Comparison of ENCODE assay signal across 9 cellular contexts in genomic region chr6:89413006-89413400, GRCh38. TPM values are rescaled to one million over a fixed set of nuclear protein-coding genes. Genes with fewer than 3 reads are reported as not detected.
DNase-seq lines count a peak whose midpoint lies in the region; FAIRE-seq and TF ChIP-seq lines count a peak whose summit lies in the region.
"Had no signal": no experiment of that assay in that cellular context is flagged by ENCODE, and none has a peak within 500 bp of the region (broad histone marks: within the 10 kb centered on the region; RNA-seq: fewer than 3 reads in every experiment).

No MANE protein-coding gene starts in this region.

- H3K9me3 ChIP-seq in A673 (ENCODE audit: low read depth, low read length, poor library complexity, severe bottlenecking) = no peaks in the 10 kb centered on the region
- H3K9me3 ChIP-seq in H9 (ENCODE audit: control insufficient read depth, low read depth, low read length) = no peaks in the 10 kb centered on the region
- H3K9me3 ChIP-seq in muscle layer of duodenum (ENCODE audit: control insufficient read depth in 1 of 2, low read length in 2 of 2) = no peaks in the 10 kb centered on the region

- H3K4me1 Mint-ChIP-seq in H9 = peaks cover 29% of the 10 kb centered on the region in 2 experiments

- no peak for DNase-seq in A673 (ENCODE audit: low spot score)
- DNase-seq in H9 = no peak
- peak; percentile 23 to 25 for DNase-seq in T47D (ENCODE audit: low read depth in 1 of 2, low spot score in 1 of 2)
- DNase-seq in GM19239 (ENCODE audit: insufficient read length, low spot score) = no peak
- no peak for DNase-seq in AG20443 (ENCODE audit: low spot score)
- DNase-seq in NOMO-1 treated with dmso at 0.1 percent for 144 hours (lab: John Stamatoyannopoulos, UW; ENCODE audit: unreplicated experiment) = no peak
- no peak for DNase-seq in erythroblast (lab: John Stamatoyannopoulos, UW)
- DNase-seq: NCI-H187 treated with DMSO at 0.1 percent for 48 hours had no signal

- no peak overlapping the region for H3K23ac ChIP-seq in H9 (ENCODE audit: insufficient read length, low read depth, low read length)

- no peaks in the 10 kb centered on the region for H4K20me1 ChIP-seq in H9 (ENCODE audit: control insufficient read depth, insufficient read depth, insufficient read length)

- no CpG with 5 or more reads among the region's 9 CpGs for WGBS in H9 (ENCODE audit: extremely low coverage, insufficient read length, low lambda C conversion rate)

- no peak overlapping the region for H3K14ac ChIP-seq in H9 (ENCODE audit: insufficient read depth, low read length)

- no peaks in the 10 kb centered on the region; a peak in 1 of 5 replicates for H3K9me3 Mint-ChIP-seq in H9

- H2BK5ac ChIP-seq in H9 (ENCODE audit: insufficient read length, low read length) = no peak overlapping the region

- peaks cover 55% of the 10 kb centered on the region for H3K27me3 Mint-ChIP-seq in H9 (ENCODE audit: low read depth)

- intact Hi-C loops in A673 (cut with micrococcal nuclease; ENCODE audit: unreplicated experiment) = no loop called here

- no peak overlapping the region for H2BK15ac ChIP-seq in H9 (ENCODE audit: low read depth, low read length)

- no peak overlapping the region for H2BK120ac ChIP-seq in H9 (ENCODE audit: low read depth, low read length, poor library complexity, severe bottlenecking)

- H3K27me3 ChIP-seq in A673 (replicated peaks; ENCODE audit: insufficient read depth, low read depth, low read length, poor library complexity) = no peaks in the 10 kb centered on the region
- H3K27me3 ChIP-seq in H9 (ENCODE audit: insufficient read depth, low read length) = peaks cover 5% of the 10 kb centered on the region; the same call in 1 of the 2 replicates
- no peaks in the 10 kb centered on the region for H3K27me3 ChIP-seq in muscle layer of duodenum (ENCODE audit: low read depth, low read length)

- H3K56ac ChIP-seq in H9 (ENCODE audit: insufficient read length, low read depth, low read length) = no peak overlapping the region

- H2BK20ac ChIP-seq in H9 (ENCODE audit: low read depth, low read length, poor library complexity, severe bottlenecking) = no peak overlapping the region

- peak overlapping the region; percentile 80 for H3K4me3 ChIP-seq in A673 (ENCODE audit: low read depth, low read length, poor library complexity, severe bottlenecking)
- peak overlapping the region; percentile 68 to 77 for H3K4me3 ChIP-seq in muscle layer of duodenum (ENCODE audit: low read depth in 1 of 2, low read length in 2 of 2)

- no TSS peak for BruUV-seq in A673 (replicated peaks; lab: Mats Ljungman, UMichigan)

- H3K4me3 Mint-ChIP-seq in H9 = peak overlapping the region; percentile 78 to 91

- H3K4me2 ChIP-seq in H9 (ENCODE audit: insufficient read depth, insufficient read length, low read length) = peak overlapping the region; percentile 97

- H3K4me1 ChIP-seq in A673 (ENCODE audit: insufficient read depth, low read length, poor library complexity, severe bottlenecking) (peaks cover 17% of the 10 kb centered on the region), H9 (ENCODE audit: insufficient read depth, low read length) (peaks cover 3% of the 10 kb centered on the region; the same call in 1 of the 2 replicates), muscle layer of duodenum (ENCODE audit: control insufficient read depth in 1 of 2, insufficient read depth in 2 of 2, low read length in 2 of 2) (peaks cover 0 to 8% of the 10 kb centered on the region in 2 donors)

- POLR2A ChIA-PET in A673 (lab: Charles Lee; ENCODE audit: low non-redundant PET) = no interaction called here

- H4K5ac ChIP-seq in H9 (ENCODE audit: insufficient read length, low read depth, low read length) = no peak overlapping the region

- no peaks in the 10 kb centered on the region; the same call in 1 of the 2 replicates for H3K79me2 ChIP-seq in H9 (ENCODE audit: insufficient read depth, low read length)

- no peak overlapping the region for H2BK12ac ChIP-seq in H9 (ENCODE audit: insufficient read length, low read depth, low read length)

- H4K8ac ChIP-seq in H9 (replicated peaks; ENCODE audit: insufficient read length, low read depth, low read length) = no peak overlapping the region

- no peak overlapping the region for H3K4ac ChIP-seq in H9 (ENCODE audit: low read depth, low read length)

- in situ Hi-C loops in T47D (cut with HindIII; ENCODE audit: low pct_unique_long_range_greater_than_20kb, low sequenced_read_pairs) = no loop called here

- H2AFZ ChIP-seq in H9 (ENCODE audit: low read length) = no peak overlapping the region

- TF ChIP-seq CTCF in A673 (conservative IDR thresholded peaks at IDR 0.05; ENCODE audit: low read depth, low read length) (no peak), H9 (conservative IDR thresholded peaks at IDR 0.05) (no peak)

- H4K91ac ChIP-seq in H9 (ENCODE audit: insufficient read length, low read depth, low read length) = no peak overlapping the region

- no peak overlapping the region for H3K9ac ChIP-seq in H9 (ENCODE audit: extremely low read depth, insufficient read length, low read length)

- H3K23me2 ChIP-seq in H9 (ENCODE audit: insufficient read length, low read depth, low read length, poor library complexity, severe bottlenecking) = peaks cover 23% of the 10 kb centered on the region

- no peak overlapping the region for H2AK5ac ChIP-seq in H9 (ENCODE audit: insufficient read length, low read length)

- H3K36me3 ChIP-seq in A673 (ENCODE audit: insufficient read depth, low read length, poor library complexity, severe bottlenecking) (no peaks in the 10 kb centered on the region), muscle layer of duodenum (ENCODE audit: control insufficient read depth in 1 of 2, insufficient read depth in 2 of 2, low read length in 2 of 2) (no peaks in the 10 kb centered on the region)

- no peaks in the 10 kb centered on the region for H3K36me3 Mint-ChIP-seq in H9 (ENCODE audit: insufficient read depth in 1 of 3, low read depth in 3 of 3)

- no peak overlapping the region for H3K27ac Mint-ChIP-seq in H9

- H3K18ac ChIP-seq in H9 (ENCODE audit: insufficient read length, low read depth, low read length) = no peak overlapping the region

- no peaks in the 10 kb centered on the region for H3K79me1 ChIP-seq in H9 (ENCODE audit: insufficient read depth, low read depth, low read length, poor library complexity, severe bottlenecking)

- CTCF ChIA-PET in A673 (lab: Charles Lee) = no interaction called here

- no peak for TF ChIP-seq POLR2A in erythroblast (IDR thresholded peaks at IDR 0.05; ENCODE audit: low read length)

- no peak for FAIRE-seq in GM19239 (lab: Jason Lieb, UNC)

- no peak overlapping the region for H3T11ph ChIP-seq in H9 (ENCODE audit: low read length)

- no peak overlapping the region for H3K27ac ChIP-seq in A673 (ENCODE audit: low read depth, low read length, poor library complexity, severe bottlenecking)
- H3K27ac ChIP-seq in H9 (ENCODE audit: insufficient read length, low read depth, low read length) = no peak overlapping the region
- peak overlapping the region; percentile 11 for H3K27ac ChIP-seq in muscle layer of duodenum (ENCODE audit: low read length)

RNA-seq across cellular contexts. Expression of gene RRAGD, which starts 0.9 kb away (rescaled TPM):
- total RNA-seq in A673 (2021) = 9.5 and 10.6 TPM in 2 replicates
- total RNA-seq in H9 (2021) = 8.3 and 10.6 TPM in 2 replicates

RNA-seq across cellular contexts. Expression of gene ANKRD6, which starts 19.9 kb away (rescaled TPM):
- total RNA-seq in A673 (2021) (25.4 and 36.4 TPM in 2 replicates), H9 (2021) (5.4 and 5.6 TPM in 2 replicates)

Comparison
In these comparisons a context has a peak if more than half of its experiments do, and no peak if none do; other contexts are left out.
1. DNase-seq: peak in T47D (2 of 2); none in A673 (single experiment), H9 (single experiment), GM19239 (single experiment), AG20443 (single experiment), NOMO-1 treated with dmso at 0.1 percent for 144 hours (single experiment) and erythroblast (0 of 2).